Comparison of ENCODE assay signal across 23 cellular contexts in genomic region chr11:66159585-66159984, GRCh38.
A peak's percentile ranks its signal among the peaks of the same experiment; 100 is the strongest.
DNase-seq lines count a peak whose midpoint lies in the region; ATAC-seq, FAIRE-seq and TF ChIP-seq lines count a peak whose summit lies in the region.
"Had no signal": no experiment of that assay in that cellular context is flagged by ENCODE, and none has a peak within 500 bp of the region (broad histone marks: within the 10 kb centered on the region; RNA-seq: fewer than 3 reads in every experiment).

No MANE protein-coding gene starts in this region.

- intact Hi-C loops in K562 (cut with micrococcal nuclease) (no loop called here), natural killer cell (cut with micrococcal nuclease) (no loop called here)

- no peak for TF ChIP-seq RAD21 in K562 (CRISPR knock-in tag; conservative IDR thresholded peaks at IDR 0.05 in 1 of 2, IDR thresholded peaks at IDR 0.05 in 1 of 2)

- H3K79me2 ChIP-seq in K562 (ENCODE audit: control insufficient read depth, insufficient read depth, low read length) (0 out of 3 replicates have a peak, but pooled peaks cover 3% of the 10 kb centered on the region), smooth muscle cell (ENCODE audit: low read depth) (peaks cover 52% of the 10 kb centered on the region)

- no peak for TF ChIP-seq EP300 in K562 (IDR thresholded peaks at IDR 0.05; ENCODE audit: low read length)

- H3K4me3 Mint-ChIP-seq in natural killer cell, result no peak overlapping the region
- H3K4me3 Mint-ChIP-seq: activated CD8-positive, alpha-beta T cell treated with anti-CD3 and anti-CD28 coated beads for 36 hours; neural progenitor cell had no signal

- ATAC-seq in K562 (no peak), natural killer cell (no peak), GM21390 (IDR thresholded peaks at IDR 0.05; ENCODE audit: unreplicated experiment) (no peak)
- ATAC-seq: activated CD8-positive, alpha-beta T cell treated with anti-CD3 and anti-CD28 coated beads for 36 hours; left ventricle myocardium superior had no signal

- in situ Hi-C loops in K562 (cut with MboI), result no loop called here

- H2AFZ ChIP-seq in K562 (ENCODE audit: low read depth, low read length), result no peak overlapping the region
- no peak overlapping the region for H2AFZ ChIP-seq in smooth muscle cell (ENCODE audit: low read depth)
- H2AFZ ChIP-seq: neural progenitor cell had no signal

- WGBS in K562 (ENCODE audit: insufficient coverage, low coverage, missing lambda C conversion rate), result 51% methylated on average over 4 of the region's 4 CpGs
- WGBS in smooth muscle cell (ENCODE audit: low lambda C conversion rate), result 23% methylated on average over 4 of the region's 4 CpGs

- no peak overlapping the region for H3K27ac Mint-ChIP-seq in natural killer cell
- H3K27ac Mint-ChIP-seq: activated CD8-positive, alpha-beta T cell treated with anti-CD3 and anti-CD28 coated beads for 36 hours; neural progenitor cell had no signal

- no peaks in the 10 kb centered on the region for H3K9me3 Mint-ChIP-seq in natural killer cell
- H3K9me3 Mint-ChIP-seq: activated CD8-positive, alpha-beta T cell treated with anti-CD3 and anti-CD28 coated beads for 36 hours; neural progenitor cell had no signal

- peaks cover 22% of the 10 kb centered on the region for H3F3A ChIP-seq in smooth muscle cell (ENCODE audit: low read depth)

- DNase-seq in NCI-H748 (lab: John Stamatoyannopoulos, UW; ENCODE audit: unreplicated experiment), result peak; percentile 11
- DNase-seq in NCI-H748 treated with DMSO at 0.1 percent for 48 hours (lab: John Stamatoyannopoulos, UW), result no peak
- DNase-seq in NCI-H69 (lab: John Stamatoyannopoulos, UW), result peak; percentile 73
- no peak for DNase-seq in K562 (ENCODE audit: extremely low read depth in 1 of 4, low spot score in 3 of 4)
- DNase-seq in smooth muscle cell (lab: John Stamatoyannopoulos, UW; ENCODE audit: unreplicated experiment), result no peak
- DNase-seq in natural killer cell, result no peak
- no peak for DNase-seq in HEK293T (ENCODE audit: extremely low spot score)
- DNase-seq: ACHN; activated CD4-positive, CD25-positive, alpha-beta regulatory T cell; activated CD8-positive, alpha-beta T cell treated with anti-CD3 and anti-CD28 coated beads for 36 hours; activated gamma-delta T cell treated with Interleukin-2 at 50 U/mL for 16 hours; amniotic stem cell; C1 segment of cervical spinal cord; left ventricle myocardium superior; NCI-H1694 treated with DMSO at 0.1 percent for 48 hours; NCI-H226; posterior cingulate gyrus; upper lobe of left lung had no signal

- no peak for TF ChIP-seq POLR2A in K562 (conservative IDR thresholded peaks at IDR 0.05)

- H3K4me1 Mint-ChIP-seq in natural killer cell, result peaks cover 40 to 44% of the 10 kb centered on the region in 2 donors
- H3K4me1 Mint-ChIP-seq: neural progenitor cell had no signal

- H4K20me1 ChIP-seq in K562 (replicated peaks; ENCODE audit: control insufficient read depth, insufficient read depth, low read length) (no peaks in the 10 kb centered on the region), smooth muscle cell (ENCODE audit: low read depth) (peaks cover 91% of the 10 kb centered on the region)

- no peak for TF ChIP-seq CTCF in K562 (IDR thresholded peaks at IDR 0.05 in 2 of 3, conservative IDR thresholded peaks at IDR 0.05 in 1 of 3; ENCODE audit: insufficient read depth in 2 of 3, low read depth in 1 of 3, low read length in 3 of 3)
- TF ChIP-seq CTCF in smooth muscle cell (IDR thresholded peaks at IDR 0.05; ENCODE audit: borderline replicate concordance, insufficient read depth, poor library complexity, severe bottlenecking), result no peak
- no peak for TF ChIP-seq CTCF in natural killer cell (IDR thresholded peaks at IDR 0.05)

- no TSS peak for BruUV-seq in K562 (replicated peaks; lab: Mats Ljungman, UMichigan)

- H3K4me3 ChIP-seq in K562 (no peak overlapping the region), smooth muscle cell (no peak overlapping the region)
- H3K4me3 ChIP-seq: cardiac muscle cell, neural progenitor cell, upper lobe of left lung had no signal

- H3K9me3 ChIP-seq in K562 (replicated peaks; ENCODE audit: control insufficient read depth, insufficient read depth, low read depth, low read length) (no peaks in the 10 kb centered on the region), smooth muscle cell (replicated peaks; ENCODE audit: low read depth) (no peaks in the 10 kb centered on the region)
- H3K9me3 ChIP-seq: upper lobe of left lung had no signal

- H3K9ac ChIP-seq in K562 (ENCODE audit: insufficient read depth in 1 of 2, low read depth in 2 of 2, low read length in 2 of 2) (no peak overlapping the region), smooth muscle cell (ENCODE audit: low read depth) (no peak overlapping the region)
- H3K9ac ChIP-seq: neural progenitor cell had no signal

- H3K9me1 ChIP-seq in K562 (ENCODE audit: control insufficient read depth, insufficient read depth, low read length), result no peaks in the 10 kb centered on the region

- POLR2A ChIA-PET in K562 (lab: Yijun Ruan, JAX), result interaction anchor here (0.7 to 1.1 kb wide), 3 partner anchors 9 to 188 kb away, joined by 3 to 5 read pairs (median 4); partner anchors contain the start of gene B4GAT1
- POLR2A ChIA-PET in HEK293T (lab: Yijun Ruan, JAX), result interaction anchor here (0.8 kb wide), 1 partner anchor 108 kb away, joined by 3 read pairs; the partner anchor contains the start of gene SF3B2

- H3K4me1 ChIP-seq in K562 (replicated peaks in 1 of 2; ENCODE audit: control insufficient read depth in 2 of 2, insufficient read depth in 2 of 2, low read length in 2 of 2), result peaks cover 3 to 9% of the 10 kb centered on the region in 2 experiments; a peak in 3 of 5 replicates
- peaks cover 8% of the 10 kb centered on the region for H3K4me1 ChIP-seq in smooth muscle cell (ENCODE audit: low read depth)
- H3K4me1 ChIP-seq: neural progenitor cell had no signal

- H3K4me2 ChIP-seq in K562 (ENCODE audit: insufficient read depth, low read length), result no peak overlapping the region
- peak overlapping the region; percentile 71 for H3K4me2 ChIP-seq in smooth muscle cell
- H3K4me2 ChIP-seq: neural progenitor cell had no signal

- FAIRE-seq in K562 (lab: Jason Lieb, UNC), result no peak
- FAIRE-seq: endothelial cell of umbilical vein, H1 had no signal

- H3K36me3 Mint-ChIP-seq in natural killer cell, result no peaks in the 10 kb centered on the region
- H3K36me3 Mint-ChIP-seq: neural progenitor cell had no signal

- H3K27ac ChIP-seq in K562 (ENCODE audit: extremely low read depth, low read depth, low read length), result no peak overlapping the region
- no peak overlapping the region for H3K27ac ChIP-seq in smooth muscle cell (ENCODE audit: low read depth)
- H3K27ac ChIP-seq: cardiac muscle cell, neural progenitor cell, upper lobe of left lung had no signal

- no peaks in the 10 kb centered on the region for H3K36me3 ChIP-seq in K562 (ENCODE audit: control insufficient read depth, insufficient read depth, low read length)
- no peaks in the 10 kb centered on the region for H3K36me3 ChIP-seq in smooth muscle cell (ENCODE audit: low read depth)
- H3K36me3 ChIP-seq: cardiac muscle cell, neural progenitor cell, upper lobe of left lung had no signal

- H3K27me3 ChIP-seq in K562 (ENCODE audit: control insufficient read depth in 2 of 2, insufficient read depth in 2 of 2, low read length in 2 of 2) (no peaks in the 10 kb centered on the region), smooth muscle cell (ENCODE audit: low read depth) (no peaks in the 10 kb centered on the region)
- H3K27me3 ChIP-seq: cardiac muscle cell, neural progenitor cell, upper lobe of left lung had no signal

- CTCF ChIA-PET in K562 (lab: Yijun Ruan, JAX; ENCODE audit: low intra/inter-chr PET ratio), result no interaction called here
- CTCF ChIA-PET in HEK293T (lab: Yijun Ruan, JAX), result interaction anchor here (0.6 to 0.8 kb wide), 2 partner anchors 18 to 63 kb away, joined by 3 to 4 read pairs; no protein-coding TSS in a partner anchor

- no peaks in the 10 kb centered on the region for H3K27me3 Mint-ChIP-seq in natural killer cell (ENCODE audit: low read depth in 2 of 2)
- H3K27me3 Mint-ChIP-seq: activated CD8-positive, alpha-beta T cell treated with anti-CD3 and anti-CD28 coated beads for 36 hours had no signal

TF ChIP-seq in K562, 482 proteins besides CTCF, POLR2A, EP300 and RAD21:
- peak; percentile 48 for TF ChIP-seq NFIC (IDR thresholded peaks at IDR 0.05)
- no peak for TF ChIP-seq FOXJ3 (CRISPR knock-in tag; IDR thresholded peaks at IDR 0.05)

TF ChIP-seq in HEK293T, 16 proteins besides CTCF, POLR2A, EP300 and RAD21:
- TF ChIP-seq FOXM1 (IDR thresholded peaks at IDR 0.05; ENCODE audit: borderline replicate concordance) (no peak), ELF4 (IDR thresholded peaks at IDR 0.05) (no peak), ZNF384 (IDR thresholded peaks at IDR 0.05) (no peak), TARDBP (IDR thresholded peaks at IDR 0.05) (no peak), PKNOX1 (IDR thresholded peaks at IDR 0.05) (no peak), ARNT (IDR thresholded peaks at IDR 0.05) (no peak), SUZ12 (IDR thresholded peaks at IDR 0.05) (no peak), FOXA1 (IDR thresholded peaks at IDR 0.05) (no peak), HDGF (IDR thresholded peaks at IDR 0.05; ENCODE audit: borderline replicate concordance) (no peak), NFRKB (IDR thresholded peaks at IDR 0.05) (no peak), L3MBTL2 (conservative IDR thresholded peaks at IDR 0.05) (no peak), CTBP1 (IDR thresholded peaks at IDR 0.05; ENCODE audit: borderline replicate concordance) (no peak), BHLHE40 (IDR thresholded peaks at IDR 0.05; ENCODE audit: borderline replicate concordance) (no peak), FOXK2 (IDR thresholded peaks at IDR 0.05) (no peak), SP1 (IDR thresholded peaks at IDR 0.05) (no peak), LEF1 (IDR thresholded peaks at IDR 0.05; ENCODE audit: borderline replicate concordance) (no peak)

Comparison
In these comparisons a context has a peak if more than half of its experiments do, and no peak if none do; other contexts are left out.
1. DNase-seq: peak in NCI-H748 (single experiment) and NCI-H69 (single experiment); none in NCI-H748 treated with DMSO at 0.1 percent for 48 hours (single experiment), K562 (0 of 4), smooth muscle cell (single experiment), natural killer cell (single experiment) and HEK293T (single experiment).